Comparison of ENCODE assay signal across 19 cellular contexts in the genomic region with DNA sequence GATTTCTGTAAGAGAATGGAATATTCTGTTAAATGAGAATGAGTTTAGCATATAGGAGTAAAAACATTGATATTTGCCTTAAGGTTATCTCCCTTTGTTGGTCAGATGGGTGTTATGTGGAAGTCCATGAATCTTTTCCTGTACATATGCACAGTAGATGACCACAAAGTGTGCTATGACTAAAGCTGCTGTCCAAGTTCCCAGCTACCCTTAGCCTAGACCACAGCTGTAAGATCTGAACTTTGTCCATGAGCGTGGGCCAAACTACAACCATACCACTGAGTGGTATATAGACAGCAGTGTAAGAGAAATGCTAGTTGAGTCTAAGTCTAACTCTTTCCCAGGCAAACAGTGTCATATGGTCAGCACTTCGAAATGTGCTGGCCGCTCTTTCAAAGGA. TPM values are rescaled to one million over a fixed set of nuclear protein-coding genes. Genes with fewer than 3 reads are reported as not detected.
DNase-seq lines count a peak whose midpoint lies in the region; ATAC-seq and TF ChIP-seq lines count a peak whose summit lies in the region.
"Had no signal": no experiment of that assay in that cellular context is flagged by ENCODE, and none has a peak within 500 bp of the region (broad histone marks: within the 10 kb centered on the region; RNA-seq: fewer than 3 reads in every experiment).

No MANE protein-coding gene starts in this region.

- H3K27ac ChIP-seq in breast epithelium: no peak overlapping the region
- H3K27ac ChIP-seq: BLaER1 had no signal

- H3K4me1 ChIP-seq in breast epithelium: no peaks in the 10 kb centered on the region
- H3K4me1 ChIP-seq: BLaER1, HAP-1 had no signal

- peaks cover 78% of the 10 kb centered on the region for H3K36me3 Mint-ChIP-seq in stimulated activated effector memory CD8-positive, alpha-beta T cell treated with anti-CD3 and anti-CD28 coated beads, Interleukin-12 subunit alpha, Interleukin-12 subunit beta, amount 100 ng/mL, for 72 hours

- H3K4me3 ChIP-seq in breast epithelium: no peak overlapping the region
- H3K4me3 ChIP-seq: BLaER1, HAP-1 had no signal

- no peaks in the 10 kb centered on the region for H3K27me3 ChIP-seq in breast epithelium
- H3K27me3 ChIP-seq: BLaER1 had no signal

- H3K9me3 Mint-ChIP-seq in stimulated activated naive CD8-positive, alpha-beta T cell treated with anti-CD3 and anti-CD28 coated beads, Interleukin-15, amount 100 ng/mL, for 72 hours: no peaks in the 10 kb centered on the region
- H3K9me3 Mint-ChIP-seq in stimulated activated effector memory CD8-positive, alpha-beta T cell treated with anti-CD3 and anti-CD28 coated beads, Interleukin-12 subunit alpha, Interleukin-12 subunit beta, amount 100 ng/mL, for 72 hours: no peaks in the 10 kb centered on the region

- H3K4me3 Mint-ChIP-seq in stimulated activated naive CD8-positive, alpha-beta T cell treated with anti-CD3 and anti-CD28 coated beads, Interleukin-15, amount 100 ng/mL, for 72 hours: no peak overlapping the region
- no peak overlapping the region for H3K4me3 Mint-ChIP-seq in stimulated activated effector memory CD8-positive, alpha-beta T cell treated with anti-CD3 and anti-CD28 coated beads, Interleukin-12 subunit alpha, Interleukin-12 subunit beta, amount 100 ng/mL, for 72 hours

- H3K4me1 Mint-ChIP-seq in stimulated activated naive CD8-positive, alpha-beta T cell treated with anti-CD3 and anti-CD28 coated beads, Interleukin-15, amount 100 ng/mL, for 72 hours: peaks cover under 1% of the 10 kb centered on the region
- H3K4me1 Mint-ChIP-seq in stimulated activated effector memory CD8-positive, alpha-beta T cell treated with anti-CD3 and anti-CD28 coated beads, Interleukin-12 subunit alpha, Interleukin-12 subunit beta, amount 100 ng/mL, for 72 hours: no peaks in the 10 kb centered on the region

- no peak for TF ChIP-seq POLR2A in breast epithelium (IDR thresholded peaks at IDR 0.05)

- H3K9me3 ChIP-seq in breast epithelium: no peaks in the 10 kb centered on the region
- H3K9me3 ChIP-seq: BLaER1, HAP-1 had no signal

- ATAC-seq in stimulated activated naive CD8-positive, alpha-beta T cell treated with anti-CD3 and anti-CD28 coated beads, Interleukin-15, Interleukin-2, amounts not matched to agents 100 U/mL and 50 U/mL, for 24 hours: peak; percentile 46
- no peak for ATAC-seq in stimulated activated naive CD8-positive, alpha-beta T cell treated with anti-CD3 and anti-CD28 coated beads, Interleukin-15, amount 100 ng/mL, for 72 hours
- ATAC-seq in stimulated activated effector memory CD8-positive, alpha-beta T cell treated with anti-CD3 and anti-CD28 coated beads, Interleukin-12 subunit alpha, Interleukin-12 subunit beta, amount 100 ng/mL, for 72 hours: peak; percentile 34
- ATAC-seq in GM19324 (IDR thresholded peaks at IDR 0.05; ENCODE audit: low FRiP score, unreplicated experiment): no peak
- no peak for ATAC-seq in GM21447 (IDR thresholded peaks at IDR 0.05; ENCODE audit: unreplicated experiment)
- ATAC-seq: Panc1 had no signal

- no peaks in the 10 kb centered on the region for H3K36me3 ChIP-seq in breast epithelium

- no peak for TF ChIP-seq CTCF in breast epithelium (IDR thresholded peaks at IDR 0.05)

- intact Hi-C loops in breast epithelium (cut with DNase I; ENCODE audit: low total_unique reads): no loop called here

- H3K27ac Mint-ChIP-seq in stimulated activated naive CD8-positive, alpha-beta T cell treated with anti-CD3 and anti-CD28 coated beads, Interleukin-15, amount 100 ng/mL, for 72 hours: no peak overlapping the region
- no peak overlapping the region for H3K27ac Mint-ChIP-seq in stimulated activated effector memory CD8-positive, alpha-beta T cell treated with anti-CD3 and anti-CD28 coated beads, Interleukin-12 subunit alpha, Interleukin-12 subunit beta, amount 100 ng/mL, for 72 hours

- DNase-seq in stimulated activated naive CD8-positive, alpha-beta T cell treated with anti-CD3 and anti-CD28 coated beads, Interleukin-15, Interleukin-2, amounts not matched to agents 100 U/mL and 50 U/mL, for 24 hours: no peak
- no peak for DNase-seq in stimulated activated naive CD8-positive, alpha-beta T cell treated with anti-CD3 and anti-CD28 coated beads, Interleukin-15, amount 100 ng/mL, for 72 hours
- DNase-seq in astrocyte of the hippocampus (ENCODE audit: low read depth, low spot score) (peak; percentile 20), fibroblast of peridontal ligament (ENCODE audit: extremely low read depth) (peak; percentile 30), breast epithelium (ENCODE audit: low spot score in 2 of 2) (no peak)
- no peak for DNase-seq in stimulated activated effector memory CD8-positive, alpha-beta T cell treated with anti-CD3 and anti-CD28 coated beads, Interleukin-12 subunit alpha, Interleukin-12 subunit beta, amount 100 ng/mL, for 72 hours (ENCODE audit: low spot score in 2 of 2)
- DNase-seq: 8988T, DMS 273 treated with DMSO at 0.1 percent for 48 hours, EL, KBM-7, MM.1S, NCI-H1930, NCI-H510A, SHP77 had no signal

- H3K27me3 Mint-ChIP-seq in stimulated activated naive CD8-positive, alpha-beta T cell treated with anti-CD3 and anti-CD28 coated beads, Interleukin-15, amount 100 ng/mL, for 72 hours: no peaks in the 10 kb centered on the region

RNA-seq across cellular contexts. Expression of a gene that starts 48.8 kb away (rescaled TPM):
- 1 to 10 TPM in 2 of 3 donors, under 1 TPM in 1; 0.98 to 4.6 (median 2.8) TPM for total RNA-seq in breast epithelium

Comparison
In these comparisons a context has a peak if more than half of its experiments do, and no peak if none do; other contexts are left out.
1. ATAC-seq: peak in stimulated activated naive CD8-positive, alpha-beta T cell treated with anti-CD3 and anti-CD28 coated beads, Interleukin-15, Interleukin-2, amounts not matched to agents 100 U/mL and 50 U/mL, for 24 hours (single experiment) and stimulated activated effector memory CD8-positive, alpha-beta T cell treated with anti-CD3 and anti-CD28 coated beads, Interleukin-12 subunit alpha, Interleukin-12 subunit beta, amount 100 ng/mL, for 72 hours (single experiment); none in stimulated activated naive CD8-positive, alpha-beta T cell treated with anti-CD3 and anti-CD28 coated beads, Interleukin-15, amount 100 ng/mL, for 72 hours (single experiment), GM19324 (single experiment) and GM21447 (single experiment).
2. DNase-seq: peak in astrocyte of the hippocampus (single experiment) and fibroblast of peridontal ligament (single experiment); none in stimulated activated naive CD8-positive, alpha-beta T cell treated with anti-CD3 and anti-CD28 coated beads, Interleukin-15, Interleukin-2, amounts not matched to agents 100 U/mL and 50 U/mL, for 24 hours (single experiment), stimulated activated naive CD8-positive, alpha-beta T cell treated with anti-CD3 and anti-CD28 coated beads, Interleukin-15, amount 100 ng/mL, for 72 hours (0 of 2), stimulated activated effector memory CD8-positive, alpha-beta T cell treated with anti-CD3 and anti-CD28 coated beads, Interleukin-12 subunit alpha, Interleukin-12 subunit beta, amount 100 ng/mL, for 72 hours (0 of 2) and breast epithelium (0 of 2).